Comparison of ENCODE assay signal across 8 cellular contexts in the genomic region with DNA sequence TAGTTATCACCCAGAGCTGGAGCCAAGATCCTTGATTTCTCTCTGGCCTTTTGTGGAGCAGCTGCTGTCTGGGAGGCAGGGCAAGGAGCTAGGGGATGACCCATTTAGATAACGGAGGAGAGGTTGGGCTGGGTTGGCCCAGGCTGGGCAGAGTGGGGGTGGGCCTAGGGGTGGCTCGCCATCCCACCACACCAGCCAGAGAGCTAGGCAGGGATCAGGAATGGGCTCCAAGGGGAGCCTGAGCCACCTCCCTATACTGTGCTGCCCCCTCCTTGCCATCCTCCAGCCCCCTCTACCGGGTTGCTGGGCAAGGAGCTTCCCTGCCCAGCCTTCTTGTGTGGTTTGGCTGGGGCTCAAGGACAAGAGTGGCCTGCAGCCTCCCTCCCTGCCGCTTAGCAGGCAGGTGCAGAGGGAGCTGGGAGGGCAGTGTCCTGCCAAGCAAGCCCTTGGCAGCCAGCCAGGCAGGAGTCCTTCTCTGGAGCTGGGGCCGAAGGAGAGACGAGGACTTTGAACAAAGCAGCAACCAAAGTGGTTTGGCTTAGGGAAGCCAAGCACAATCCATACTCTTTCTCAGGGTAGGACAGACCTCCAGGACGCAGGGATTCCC. TPM values are rescaled to one million over a fixed set of nuclear protein-coding genes. Genes with fewer than 3 reads are reported as not detected.
DNase-seq lines count a peak whose midpoint lies in the region; ATAC-seq and TF ChIP-seq lines count a peak whose summit lies in the region.

No MANE protein-coding gene starts in this region.

- H3K4me1 Mint-ChIP-seq in activated T-cell treated with anti-CD3 and anti-CD28 coated beads, Interleukin-2, amount 50 U/mL, for 72 hours (ENCODE audit: low read depth), result peaks cover 87% of the 10 kb centered on the region

- H3K9me3 Mint-ChIP-seq in activated T-cell treated with anti-CD3 and anti-CD28 coated beads, Interleukin-2, amount 50 U/mL, for 72 hours, result no peaks in the 10 kb centered on the region

- peak overlapping the region; percentile 26 to 61 for H3K27ac ChIP-seq in prostate gland

- no peaks in the 10 kb centered on the region for H3K36me3 ChIP-seq in prostate gland

- intact Hi-C loops in Right ventricle myocardium inferior (cut with DNase I) (no loop called here), prostate gland (cut with DNase I) (no loop called here)

- peak in 1 of 4 experiments; percentile 22 for TF ChIP-seq CTCF in prostate gland (IDR thresholded peaks at IDR 0.05)

- H3K27ac Mint-ChIP-seq in activated T-cell treated with anti-CD3 and anti-CD28 coated beads, Interleukin-2, amount 50 U/mL, for 72 hours, result peak overlapping the region; percentile 54

- peak overlapping the region; percentile 99 for H3K4me3 Mint-ChIP-seq in activated T-cell treated with anti-CD3 and anti-CD28 coated beads, Interleukin-2, amount 50 U/mL, for 72 hours

- DNase-seq in activated T-cell treated with anti-CD3 and anti-CD28 coated beads, Interleukin-2, amount 50 U/mL, for 72 hours, result no peak
- no peak for DNase-seq in activated T-cell treated with anti-CD3 and anti-CD28 coated beads, Interleukin-2, amount 50 U/mL, for 1 hour
- DNase-seq in SHP77 (lab: John Stamatoyannopoulos, UW), result peak; percentile 90 to 97
- peak; percentile 83 for DNase-seq in Right ventricle myocardium inferior (ENCODE audit: missing footprints)
- DNase-seq in prostate gland (ENCODE audit: low spot score), result peak; percentile 88
- no peak for DNase-seq in MV-4-11 (lab: John Stamatoyannopoulos, UW)
- DNase-seq in activated gamma-delta T cell (lab: John Stamatoyannopoulos, UW), result no peak

- 22% methylated on average over 7 of the region's 7 CpGs for WGBS in prostate gland

- TF ChIP-seq POLR2A in prostate gland (IDR thresholded peaks at IDR 0.05), result no peak

- H3K4me3 ChIP-seq in prostate gland, result no peak overlapping the region

- no peak for ATAC-seq in activated T-cell treated with anti-CD3 and anti-CD28 coated beads, Interleukin-2, amount 50 U/mL, for 72 hours (replicated peaks in 1 of 2)
- peak; percentile 64 for ATAC-seq in Right ventricle myocardium inferior
- no peak for ATAC-seq in GM21360 (IDR thresholded peaks at IDR 0.05; ENCODE audit: unreplicated experiment)

- H3K9me3 ChIP-seq in prostate gland, result no peaks in the 10 kb centered on the region

- no peaks in the 10 kb centered on the region for H3K27me3 Mint-ChIP-seq in activated T-cell treated with anti-CD3 and anti-CD28 coated beads, Interleukin-2, amount 50 U/mL, for 72 hours (ENCODE audit: low read depth)

- H3K27me3 ChIP-seq in prostate gland (replicated peaks; ENCODE audit: insufficient read depth), result no peaks in the 10 kb centered on the region

- peaks cover 4 to 8% of the 10 kb centered on the region in 2 donors for H3K36me3 Mint-ChIP-seq in activated T-cell treated with anti-CD3 and anti-CD28 coated beads, Interleukin-2, amount 50 U/mL, for 72 hours (ENCODE audit: insufficient read depth in 2 of 2)

- H3K4me1 ChIP-seq in prostate gland (replicated peaks), result peaks cover 38% of the 10 kb centered on the region

RNA-seq across cellular contexts. Expression of gene NUAK2, which starts 4.1 kb away (rescaled TPM):
- total RNA-seq in activated T-cell treated with anti-CD3 and anti-CD28 coated beads, Interleukin-2, amount 50 U/mL, for 72 hours, result 1 to 10 TPM; 5.4 to 5.7 TPM
- 1.1 TPM for total RNA-seq in Right ventricle myocardium inferior
- total RNA-seq in prostate gland, result 10 to 100 TPM in 1 of 2 donors, 1 to 10 TPM in 1; 3.7 to 20.0 TPM

RNA-seq across cellular contexts. Expression of gene KLHDC8A, which starts 39.3 kb away (rescaled TPM):
- not detected for total RNA-seq in activated T-cell treated with anti-CD3 and anti-CD28 coated beads, Interleukin-2, amount 50 U/mL, for 72 hours
- total RNA-seq in Right ventricle myocardium inferior, result not detected
- 10 to 100 TPM in 1 of 2 donors, not detected in 1; 15.6 TPM for total RNA-seq in prostate gland

Comparison
In these comparisons a context has a peak if more than half of its experiments do, and no peak if none do; other contexts are left out.
1. DNase-seq: peak in SHP77 (2 of 2), Right ventricle myocardium inferior (single experiment) and prostate gland (single experiment); none in activated T-cell treated with anti-CD3 and anti-CD28 coated beads, Interleukin-2, amount 50 U/mL, for 72 hours (0 of 2), activated T-cell treated with anti-CD3 and anti-CD28 coated beads, Interleukin-2, amount 50 U/mL, for 1 hour (single experiment), MV-4-11 (single experiment) and activated gamma-delta T cell (single experiment).